Comparison of ENCODE assay signal across 9 cellular contexts in the genomic region with DNA sequence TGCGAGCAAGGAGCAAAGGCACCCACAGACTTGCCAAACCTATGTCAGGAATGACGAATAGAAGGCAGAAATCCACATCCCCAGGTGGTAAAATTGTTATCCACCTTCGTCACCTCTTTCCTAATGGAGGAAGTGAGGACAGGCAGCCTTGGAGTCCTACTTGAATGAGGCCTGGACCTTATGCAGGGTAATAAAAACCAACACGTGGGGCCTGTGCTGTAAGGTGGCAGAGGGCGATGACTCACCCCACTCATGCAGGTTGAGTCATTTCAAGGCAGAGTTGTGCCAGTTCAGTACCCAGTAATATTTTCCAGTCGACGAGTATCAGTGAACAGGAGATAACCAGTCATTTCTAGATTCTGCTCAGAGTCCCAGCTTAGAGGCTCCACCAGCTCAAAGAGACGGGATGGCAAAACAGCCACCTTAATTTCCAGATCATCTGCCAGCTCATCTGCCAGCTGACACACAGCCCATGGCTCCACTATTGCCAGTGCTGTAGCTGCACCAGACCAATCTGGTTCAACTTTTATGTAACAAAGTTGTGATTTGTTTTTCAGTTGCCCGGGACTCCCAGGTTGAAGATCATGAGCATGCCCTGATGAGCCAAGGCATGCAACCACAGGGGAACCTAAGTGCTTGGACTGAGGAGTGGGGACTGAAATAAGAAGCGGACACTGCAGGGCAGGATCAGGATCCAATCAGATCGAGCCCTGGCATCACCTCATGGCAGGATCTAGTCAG.
DNase-seq lines count a peak whose midpoint lies in the region; ATAC-seq and TF ChIP-seq lines count a peak whose summit lies in the region.
"Had no signal": no experiment of that assay in that cellular context is flagged by ENCODE, and none has a peak within 500 bp of the region (broad histone marks: within the 10 kb centered on the region; RNA-seq: fewer than 3 reads in every experiment).

No MANE protein-coding gene starts in this region.

- no peaks in the 10 kb centered on the region for H4K20me1 ChIP-seq in HCT116 (ENCODE audit: insufficient read depth)
- no peaks in the 10 kb centered on the region for H4K20me1 ChIP-seq in SK-N-SH (ENCODE audit: insufficient read depth)

- H3F3A ChIP-seq in SK-N-SH (replicated peaks; ENCODE audit: insufficient read depth): peaks cover 30% of the 10 kb centered on the region

- POLR2A ChIA-PET in HCT116 (lab: Charles Lee) (interaction anchor here (0.6 to 1.7 kb wide), 5 partner anchors 9 to 154 kb away, joined by 3 to 6 read pairs (median 3); no protein-coding TSS in a partner anchor), SK-N-SH (lab: Yijun Ruan, JAX) (no interaction called here)

- peaks cover 94% of the 10 kb centered on the region for H3K4me1 Mint-ChIP-seq in activated naive CD8-positive, alpha-beta T cell treated with anti-CD3 and anti-CD28 coated beads, Interleukin-2, amount 50 U/mL, for 24 hours
- H3K4me1 Mint-ChIP-seq in stimulated activated memory B cell treated with anti-CD40 and anti-IgM and Interleukin-4, amounts not matched to agents 10 μg/mL and 1 μg/mL and 100 μg/mL, for 72 hours: peaks cover 52% of the 10 kb centered on the region

- peak overlapping the region; percentile 94 for H3K27ac Mint-ChIP-seq in activated naive CD8-positive, alpha-beta T cell treated with anti-CD3 and anti-CD28 coated beads, Interleukin-2, amount 50 U/mL, for 24 hours
- H3K27ac Mint-ChIP-seq in stimulated activated memory B cell treated with anti-CD40 and anti-IgM and Interleukin-4, amounts not matched to agents 10 μg/mL and 1 μg/mL and 100 μg/mL, for 72 hours: peak overlapping the region; percentile 73

- WGBS in SK-N-SH (ENCODE audit: low lambda C conversion rate): 30% methylated on average over 11 of the region's 11 CpGs
- 81 to 88% (median 84%) methylated on average over 11 of the region's 11 CpGs for WGBS in ovary, 3 donors

- BruUV-seq in HCT116 (replicated peaks; lab: Mats Ljungman, UMichigan): TSS peak; percentile 94

- CTCF ChIA-PET in HCT116 (lab: Charles Lee) (interaction anchor here (1.2 to 1.6 kb wide), 3 partner anchors 18 to 125 kb away, joined by 4 to 6 read pairs (median 6); no protein-coding TSS in a partner anchor), SK-N-SH (lab: Yijun Ruan, JAX) (interaction anchor here (0.9 to 2.5 kb wide), 2 partner anchors 19 to 30 kb away, joined by 3 to 10 read pairs; no protein-coding TSS in a partner anchor)

- ATAC-seq in HCT116: peak; percentile 83
- peak; percentile 82 for ATAC-seq in activated naive CD8-positive, alpha-beta T cell treated with anti-CD3 and anti-CD28 coated beads, Interleukin-2, amount 50 U/mL, for 24 hours
- peak; percentile 92 to 94 for ATAC-seq in lower lobe of right lung
- ATAC-seq in stimulated activated memory B cell treated with anti-CD40 and anti-IgM and Interleukin-4, amounts not matched to agents 10 μg/mL and 1 μg/mL and 100 μg/mL, for 72 hours: peak; percentile 97
- no peak for ATAC-seq in GM21526 (IDR thresholded peaks at IDR 0.05; ENCODE audit: low FRiP score, unreplicated experiment)

- intact Hi-C loops in HCT116 (cut with micrococcal nuclease) (loop anchor here (1.0 to 10.0 kb wide), 2 partner anchors 124 to 759 kb away; no protein-coding TSS in a partner anchor), lower lobe of right lung (cut with DNase I) (no loop called here), ovary (cut with DNase I) (no loop called here)

- no peaks in the 10 kb centered on the region for H3K36me3 Mint-ChIP-seq in activated naive CD8-positive, alpha-beta T cell treated with anti-CD3 and anti-CD28 coated beads, Interleukin-2, amount 50 U/mL, for 24 hours (ENCODE audit: low read depth)
- no peaks in the 10 kb centered on the region for H3K36me3 Mint-ChIP-seq in stimulated activated memory B cell treated with anti-CD40 and anti-IgM and Interleukin-4, amounts not matched to agents 10 μg/mL and 1 μg/mL and 100 μg/mL, for 72 hours

- H3K4me3 Mint-ChIP-seq in activated naive CD8-positive, alpha-beta T cell treated with anti-CD3 and anti-CD28 coated beads, Interleukin-2, amount 50 U/mL, for 24 hours: peak overlapping the region; percentile 39
- no peak overlapping the region for H3K4me3 Mint-ChIP-seq in stimulated activated memory B cell treated with anti-CD40 and anti-IgM and Interleukin-4, amounts not matched to agents 10 μg/mL and 1 μg/mL and 100 μg/mL, for 72 hours

- DNase-seq in COLO668 (lab: John Stamatoyannopoulos, UW; ENCODE audit: unreplicated experiment) (peak; percentile 63), HCT116 (ENCODE audit: low read depth, low spot score) (peak; percentile 99), SK-N-SH (no peak), lower lobe of right lung (peak; percentile 69), ovary (no peak)
- DNase-seq in activated naive CD8-positive, alpha-beta T cell treated with anti-CD3 and anti-CD28 coated beads, Interleukin-2, amount 50 U/mL, for 24 hours: peak; percentile 68

- H3K9me3 Mint-ChIP-seq in activated naive CD8-positive, alpha-beta T cell treated with anti-CD3 and anti-CD28 coated beads, Interleukin-2, amount 50 U/mL, for 24 hours: no peaks in the 10 kb centered on the region
- no peaks in the 10 kb centered on the region for H3K9me3 Mint-ChIP-seq in stimulated activated memory B cell treated with anti-CD40 and anti-IgM and Interleukin-4, amounts not matched to agents 10 μg/mL and 1 μg/mL and 100 μg/mL, for 72 hours

- no peak for TF ChIP-seq POLR2A in HCT116 (IDR thresholded peaks at IDR 0.05; ENCODE audit: borderline replicate concordance, extremely low read depth, insufficient read depth, insufficient read length)
- TF ChIP-seq POLR2A in ovary (IDR thresholded peaks at IDR 0.05): no peak

- H3K27ac ChIP-seq in HCT116 (ENCODE audit: low read depth, low read length) (peak overlapping the region; percentile 84), SK-N-SH (ENCODE audit: low read depth in 2 of 2, low read length in 1 of 2) (peak overlapping the region; percentile 31 to 93; a peak in 3 of 4 replicates), lower lobe of right lung (peak overlapping the region; percentile 44), ovary (no peak overlapping the region)
- H3K27ac ChIP-seq: neutrophil had no signal

- H3K4me2 ChIP-seq in HCT116 (ENCODE audit: low read length) (peak overlapping the region; percentile 66), SK-N-SH (peak overlapping the region; percentile 41; the same call in 1 of the 2 replicates)

- peak; percentile 17 to 92; a peak in 3 of 4 replicates for TF ChIP-seq EP300 in SK-N-SH (IDR thresholded peaks at IDR 0.05; ENCODE audit: borderline replicate concordance in 1 of 2, low read depth in 1 of 2, low read length in 1 of 2)
- no peak for TF ChIP-seq EP300 in ovary (IDR thresholded peaks at IDR 0.05)

- H3K9ac ChIP-seq in HCT116 (ENCODE audit: low read length): peak overlapping the region; percentile 51
- H3K9ac ChIP-seq in SK-N-SH: peak overlapping the region; percentile 66

- RAD21 ChIA-PET in HCT116 (lab: Charles Lee; ENCODE audit: low non-redundant PET in 1 of 2, low total read pairs in 2 of 2, uncharacterized antibody in 2 of 2, unreplicated experiment in 2 of 2): no interaction called here

- H2AFZ ChIP-seq in HCT116 (ENCODE audit: low read depth, low read length, poor library complexity, severe bottlenecking): no peak overlapping the region
- peak overlapping the region; percentile 7; the same call in 1 of the 2 replicates for H2AFZ ChIP-seq in SK-N-SH (ENCODE audit: low read depth)

- H3K9me2 ChIP-seq in HCT116 (ENCODE audit: insufficient read depth): no peaks in the 10 kb centered on the region
- no peaks in the 10 kb centered on the region for H3K9me2 ChIP-seq in SK-N-SH

- H3K27me3 ChIP-seq in HCT116 (ENCODE audit: insufficient read depth, low read length): no peaks in the 10 kb centered on the region
- H3K27me3 ChIP-seq in SK-N-SH (ENCODE audit: insufficient read depth): no peaks in the 10 kb centered on the region
- H3K27me3 ChIP-seq in lower lobe of right lung (ENCODE audit: low read depth): no peaks in the 10 kb centered on the region
- no peaks in the 10 kb centered on the region for H3K27me3 ChIP-seq in ovary
- H3K27me3 ChIP-seq: neutrophil had no signal

- TF ChIP-seq RAD21 in HCT116 (IDR thresholded peaks at IDR 0.05; ENCODE audit: low read depth) (peak; percentile 41; the same call in 1 of the 2 replicates), SK-N-SH (IDR thresholded peaks at IDR 0.05; ENCODE audit: low read length) (no peak)

- TF ChIP-seq CTCF in HCT116 (IDR thresholded peaks at IDR 0.05 in 2 of 3, conservative IDR thresholded peaks at IDR 0.05 in 1 of 3; ENCODE audit: borderline replicate concordance in 1 of 3, insufficient read depth in 1 of 3, low read depth in 2 of 3, low read length in 2 of 3) (no peak), SK-N-SH (IDR thresholded peaks at IDR 0.05) (no peak), lower lobe of right lung (IDR thresholded peaks at IDR 0.05) (no peak), ovary (IDR thresholded peaks at IDR 0.05) (no peak)

- peak overlapping the region in 1 of 2 experiments; percentile 9; a peak in 2 of 4 replicates for H3K4me3 ChIP-seq in HCT116 (replicated peaks in 1 of 2; ENCODE audit: low read depth in 1 of 2, low read length in 2 of 2)
- no peak overlapping the region for H3K4me3 ChIP-seq in SK-N-SH (ENCODE audit: low read depth in 2 of 2, low read length in 1 of 2)
- no peak overlapping the region for H3K4me3 ChIP-seq in lower lobe of right lung
- no peak overlapping the region for H3K4me3 ChIP-seq in ovary

- H3K27me3 Mint-ChIP-seq in activated naive CD8-positive, alpha-beta T cell treated with anti-CD3 and anti-CD28 coated beads, Interleukin-2, amount 50 U/mL, for 24 hours: peaks cover 2% of the 10 kb centered on the region
- no peaks in the 10 kb centered on the region for H3K27me3 Mint-ChIP-seq in stimulated activated memory B cell treated with anti-CD40 and anti-IgM and Interleukin-4, amounts not matched to agents 10 μg/mL and 1 μg/mL and 100 μg/mL, for 72 hours

- H3K4me1 ChIP-seq in HCT116 (ENCODE audit: control insufficient read depth in 1 of 2, insufficient read depth in 2 of 2, low read length in 2 of 2) (peaks cover 45 to 71% of the 10 kb centered on the region in 2 experiments), SK-N-SH (ENCODE audit: control insufficient read depth in 1 of 2, insufficient read depth in 2 of 2, low read depth in 1 of 2, low read length in 1 of 2) (peaks cover 3 to 30% of the 10 kb centered on the region in 2 experiments; a peak in 3 of 4 replicates), lower lobe of right lung (peaks cover 8% of the 10 kb centered on the region), ovary (ENCODE audit: insufficient read depth) (peaks cover under 1% of the 10 kb centered on the region)

- no peaks in the 10 kb centered on the region for H3K36me3 ChIP-seq in HCT116 (ENCODE audit: control insufficient read depth in 1 of 2, insufficient read depth in 2 of 2, low read length in 2 of 2)
- no peaks in the 10 kb centered on the region for H3K36me3 ChIP-seq in SK-N-SH (replicated peaks in 1 of 2; ENCODE audit: control insufficient read depth in 1 of 2, insufficient read depth in 2 of 2, low read length in 1 of 2)
- no peaks in the 10 kb centered on the region for H3K36me3 ChIP-seq in lower lobe of right lung
- H3K36me3 ChIP-seq in ovary: no peaks in the 10 kb centered on the region
- H3K36me3 ChIP-seq: neutrophil had no signal

- H3K79me2 ChIP-seq in HCT116 (ENCODE audit: insufficient read depth, low read length): no peaks in the 10 kb centered on the region
- H3K79me2 ChIP-seq in SK-N-SH (ENCODE audit: insufficient read depth): no peaks in the 10 kb centered on the region

- H3K9me3 ChIP-seq in HCT116 (ENCODE audit: control insufficient read depth in 1 of 2, insufficient read depth in 1 of 2, low read depth in 1 of 2, low read length in 2 of 2) (no peaks in the 10 kb centered on the region), SK-N-SH (no peaks in the 10 kb centered on the region), lower lobe of right lung (no peaks in the 10 kb centered on the region), ovary (no peaks in the 10 kb centered on the region)
- H3K9me3 ChIP-seq: neutrophil had no signal

Comparison
In these comparisons a context has a peak if more than half of its experiments do, and no peak if none do; other contexts are left out.
1. DNase-seq: peak in COLO668 (single experiment), HCT116 (single experiment), activated naive CD8-positive, alpha-beta T cell treated with anti-CD3 and anti-CD28 coated beads, Interleukin-2, amount 50 U/mL, for 24 hours (single experiment) and lower lobe of right lung (single experiment); none in SK-N-SH (single experiment) and ovary (0 of 5).
2. H3K27ac ChIP-seq: peak in HCT116 (single experiment), SK-N-SH (2 of 2) and lower lobe of right lung (single experiment); none in ovary (0 of 2).